Comparison of ENCODE assay signal across 27 cellular contexts in genomic region chr6:170361335-170361734, GRCh38.
"Had no signal": no experiment of that assay in that cellular context is flagged by ENCODE, and none has a peak within 500 bp of the region (broad histone marks: within the 10 kb centered on the region; RNA-seq: fewer than 3 reads in every experiment).

No MANE protein-coding gene starts in this region.

- ATAC-seq: effector memory CD8-positive, alpha-beta T cell; esophagus mucosa; foreskin keratinocyte; heart left ventricle had no signal

- H3K9me3 ChIP-seq: colonic mucosa, esophagus muscularis mucosa, esophagus squamous epithelium, gastrocnemius medialis, gastroesophageal sphincter, heart left ventricle, heart right ventricle had no signal

- H3K27ac ChIP-seq: colonic mucosa, epithelial cell of prostate, foreskin keratinocyte, gastrocnemius medialis, gastroesophageal sphincter, heart right ventricle, hepatocyte had no signal

- FAIRE-seq: endometrium, frontal cortex had no signal

- H3K4me3 ChIP-seq: colonic mucosa, coronary artery, dorsolateral prefrontal cortex, esophagus muscularis mucosa, esophagus squamous epithelium, gastrocnemius medialis, gastroesophageal sphincter, heart left ventricle, heart right ventricle, hepatocyte had no signal

- H2AFZ ChIP-seq: hepatocyte had no signal

- DNase-seq: colonic mucosa; cortex of kidney; dermis blood vessel endothelial cell; dorsolateral prefrontal cortex; effector CD4-positive, alpha-beta T cell; effector CD8-positive, alpha-beta T cell; effector memory CD4-positive, alpha-beta T cell; effector memory CD8-positive, alpha-beta T cell; endodermal cell; esophagus squamous epithelium; foreskin fibroblast; foreskin keratinocyte; foreskin melanocyte; gastrocnemius medialis; glutamatergic neuron; head of caudate nucleus; heart left ventricle; heart right ventricle had no signal

- H3K9me3 Mint-ChIP-seq: dendritic cell treated with granulocyte-macrophage colony-stimulating factor and Interleukin-4, amounts not matched to agents 40 ng/mL and 50 ng/mL, for 4 days; effector memory CD8-positive, alpha-beta T cell; endodermal cell had no signal

- H3K27me3 Mint-ChIP-seq: dendritic cell treated with granulocyte-macrophage colony-stimulating factor and Interleukin-4, amounts not matched to agents 40 ng/mL and 50 ng/mL, for 4 days; effector memory CD8-positive, alpha-beta T cell had no signal

- H3K4me2 ChIP-seq: hepatocyte had no signal

- H3K4me3 Mint-ChIP-seq: dendritic cell treated with granulocyte-macrophage colony-stimulating factor and Interleukin-4, amounts not matched to agents 40 ng/mL and 50 ng/mL, for 4 days; effector memory CD8-positive, alpha-beta T cell; endodermal cell had no signal

- H3K4me1 ChIP-seq: colonic mucosa, foreskin keratinocyte had no signal

- H3K27ac Mint-ChIP-seq: dendritic cell treated with granulocyte-macrophage colony-stimulating factor and Interleukin-4, amounts not matched to agents 40 ng/mL and 50 ng/mL, for 4 days; effector memory CD8-positive, alpha-beta T cell; endodermal cell had no signal

- H3K79me2 ChIP-seq: hepatocyte had no signal

- H3K27me3 ChIP-seq: colonic mucosa, dorsolateral prefrontal cortex, esophagus muscularis mucosa, esophagus squamous epithelium, foreskin keratinocyte, gastrocnemius medialis, gastroesophageal sphincter, heart left ventricle, heart right ventricle, hepatocyte had no signal
